Comparison of ENCODE assay signal across 1 cellular context in the genomic region with DNA sequence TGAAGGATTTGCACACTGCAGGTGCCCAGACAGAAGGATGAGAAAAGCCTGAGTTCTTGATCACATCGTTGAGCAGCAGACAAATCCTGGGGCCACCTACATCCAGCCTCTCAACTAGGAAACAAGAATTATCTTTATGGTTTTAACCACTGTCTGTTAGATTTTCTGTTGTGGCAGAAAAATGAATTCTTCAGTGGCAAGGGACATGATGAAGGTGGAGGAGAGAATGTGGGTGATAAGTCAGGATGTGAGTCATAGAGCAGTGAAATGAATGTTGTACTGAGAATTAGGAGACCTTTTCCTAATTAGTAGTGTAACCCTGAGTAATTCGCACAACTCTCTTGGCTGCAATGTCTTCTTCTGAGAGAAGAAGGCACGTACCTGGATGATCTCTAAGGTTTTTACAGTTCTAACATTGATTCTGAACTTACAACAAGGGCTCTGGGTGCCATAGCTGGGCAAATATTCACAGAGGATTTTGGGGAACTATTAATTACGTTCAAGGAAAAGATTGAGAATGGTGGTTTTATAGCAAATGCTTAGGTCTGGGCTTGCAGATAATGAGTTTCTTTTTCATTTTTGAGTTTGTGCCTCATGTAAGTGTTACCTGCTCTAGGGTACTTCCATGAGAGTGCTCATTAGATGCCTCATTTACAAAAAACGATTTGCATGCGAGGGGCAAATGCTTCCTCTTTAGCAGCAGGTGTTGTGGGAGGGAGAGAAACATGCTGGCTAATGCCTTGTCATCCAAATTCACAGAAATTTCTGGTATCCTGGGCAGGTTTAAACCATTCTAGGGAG.
TF ChIP-seq lines count a peak whose summit lies in the region.

No MANE protein-coding gene starts in this region.

TF ChIP-seq in GM12878, 131 proteins besides CTCF, POLR2A, EP300 and RAD21 (continued from another document):
- TF ChIP-seq SIX5 (IDR thresholded peaks at IDR 0.05; ENCODE audit: low read depth, low read length, severe bottlenecking): no peak
- TF ChIP-seq, protein P1, sequence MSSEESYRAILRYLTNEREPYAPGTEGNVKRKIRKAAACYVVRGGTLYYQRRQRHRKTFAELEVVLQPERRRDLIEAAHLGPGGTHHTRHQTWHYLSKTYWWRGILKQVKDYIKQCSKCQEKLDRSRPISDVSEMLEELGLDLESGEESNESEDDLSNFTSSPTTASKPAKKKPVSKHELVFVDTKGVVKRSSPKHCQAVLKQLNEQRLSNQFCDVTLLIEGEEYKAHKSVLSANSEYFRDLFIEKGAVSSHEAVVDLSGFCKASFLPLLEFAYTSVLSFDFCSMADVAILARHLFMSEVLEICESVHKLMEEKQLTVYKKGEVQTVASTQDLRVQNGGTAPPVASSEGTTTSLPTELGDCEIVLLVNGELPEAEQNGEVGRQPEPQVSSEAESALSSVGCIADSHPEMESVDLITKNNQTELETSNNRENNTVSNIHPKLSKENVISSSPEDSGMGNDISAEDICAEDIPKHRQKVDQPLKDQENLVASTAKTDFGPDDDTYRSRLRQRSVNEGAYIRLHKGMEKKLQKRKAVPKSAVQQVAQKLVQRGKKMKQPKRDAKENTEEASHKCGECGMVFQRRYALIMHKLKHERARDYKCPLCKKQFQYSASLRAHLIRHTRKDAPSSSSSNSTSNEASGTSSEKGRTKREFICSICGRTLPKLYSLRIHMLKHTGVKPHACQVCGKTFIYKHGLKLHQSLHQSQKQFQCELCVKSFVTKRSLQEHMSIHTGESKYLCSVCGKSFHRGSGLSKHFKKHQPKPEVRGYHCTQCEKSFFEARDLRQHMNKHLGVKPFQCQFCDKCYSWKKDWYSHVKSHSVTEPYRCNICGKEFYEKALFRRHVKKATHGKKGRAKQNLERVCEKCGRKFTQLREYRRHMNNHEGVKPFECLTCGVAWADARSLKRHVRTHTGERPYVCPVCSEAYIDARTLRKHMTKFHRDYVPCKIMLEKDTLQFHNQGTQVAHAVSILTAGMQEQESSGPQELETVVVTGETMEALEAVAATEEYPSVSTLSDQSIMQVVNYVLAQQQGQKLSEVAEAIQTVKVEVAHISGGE (CRISPR knock-in tag; IDR thresholded peaks at IDR 0.05): no peak
- no peak for TF ChIP-seq GABPA (IDR thresholded peaks at IDR 0.05; ENCODE audit: low read depth)
- TF ChIP-seq, protein P2, sequence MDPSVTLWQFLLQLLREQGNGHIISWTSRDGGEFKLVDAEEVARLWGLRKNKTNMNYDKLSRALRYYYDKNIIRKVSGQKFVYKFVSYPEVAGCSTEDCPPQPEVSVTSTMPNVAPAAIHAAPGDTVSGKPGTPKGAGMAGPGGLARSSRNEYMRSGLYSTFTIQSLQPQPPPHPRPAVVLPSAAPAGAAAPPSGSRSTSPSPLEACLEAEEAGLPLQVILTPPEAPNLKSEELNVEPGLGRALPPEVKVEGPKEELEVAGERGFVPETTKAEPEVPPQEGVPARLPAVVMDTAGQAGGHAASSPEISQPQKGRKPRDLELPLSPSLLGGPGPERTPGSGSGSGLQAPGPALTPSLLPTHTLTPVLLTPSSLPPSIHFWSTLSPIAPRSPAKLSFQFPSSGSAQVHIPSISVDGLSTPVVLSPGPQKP (IDR thresholded peaks at IDR 0.05; ENCODE audit: low read depth, low read length): no peak
- peak; percentile 59; the same call in 1 of the 2 replicates for TF ChIP-seq EED (IDR thresholded peaks at IDR 0.05; ENCODE audit: low read depth)
- TF ChIP-seq GATAD2B (conservative IDR thresholded peaks at IDR 0.05; ENCODE audit: low read depth): 0 out of 2 replicates have a peak, but pooled peaks have one; percentile 34
- no peak for TF ChIP-seq RB1 (IDR thresholded peaks at IDR 0.05; ENCODE audit: borderline replicate concordance)
- no peak for TF ChIP-seq CBX3 (IDR thresholded peaks at IDR 0.05; ENCODE audit: borderline replicate concordance, low read depth)
- no peak for TF ChIP-seq TBL1XR1 (IDR thresholded peaks at IDR 0.05; ENCODE audit: low read depth, low read length)
- no peak for TF ChIP-seq RBBP5 (conservative IDR thresholded peaks at IDR 0.05)
- TF ChIP-seq, protein P3, sequence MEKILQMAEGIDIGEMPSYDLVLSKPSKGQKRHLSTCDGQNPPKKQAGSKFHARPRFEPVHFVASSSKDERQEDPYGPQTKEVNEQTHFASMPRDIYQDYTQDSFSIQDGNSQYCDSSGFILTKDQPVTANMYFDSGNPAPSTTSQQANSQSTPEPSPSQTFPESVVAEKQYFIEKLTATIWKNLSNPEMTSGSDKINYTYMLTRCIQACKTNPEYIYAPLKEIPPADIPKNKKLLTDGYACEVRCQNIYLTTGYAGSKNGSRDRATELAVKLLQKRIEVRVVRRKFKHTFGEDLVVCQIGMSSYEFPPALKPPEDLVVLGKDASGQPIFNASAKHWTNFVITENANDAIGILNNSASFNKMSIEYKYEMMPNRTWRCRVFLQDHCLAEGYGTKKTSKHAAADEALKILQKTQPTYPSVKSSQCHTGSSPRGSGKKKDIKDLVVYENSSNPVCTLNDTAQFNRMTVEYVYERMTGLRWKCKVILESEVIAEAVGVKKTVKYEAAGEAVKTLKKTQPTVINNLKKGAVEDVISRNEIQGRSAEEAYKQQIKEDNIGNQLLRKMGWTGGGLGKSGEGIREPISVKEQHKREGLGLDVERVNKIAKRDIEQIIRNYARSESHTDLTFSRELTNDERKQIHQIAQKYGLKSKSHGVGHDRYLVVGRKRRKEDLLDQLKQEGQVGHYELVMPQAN (conservative IDR thresholded peaks at IDR 0.05): no peak
